12 cellular contexts compared by ENCODE assay signal in the genomic region with DNA sequence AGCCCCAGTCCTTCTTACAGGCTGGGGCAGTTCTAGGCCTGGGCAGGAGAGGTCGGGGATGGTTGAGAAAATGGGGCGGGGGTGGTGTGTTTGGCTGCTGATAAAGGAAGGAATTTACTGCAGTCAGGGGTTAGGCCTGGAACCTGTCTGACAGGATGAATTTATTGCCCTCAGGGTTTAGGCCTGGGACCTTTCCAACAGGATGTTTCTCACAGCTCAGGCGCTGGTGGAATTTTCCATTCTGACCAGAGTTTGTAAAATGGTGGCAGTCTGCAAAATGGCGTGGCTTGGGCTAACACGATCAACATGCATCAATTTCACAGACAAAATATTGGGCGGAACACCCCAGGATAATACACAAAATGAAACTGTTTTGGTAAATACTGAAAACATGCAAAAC.
DNase-seq lines count a peak whose midpoint lies in the region; ATAC-seq, FAIRE-seq and TF ChIP-seq lines count a peak whose summit lies in the region.
"Had no signal": no experiment of that assay in that cellular context is flagged by ENCODE, and none has a peak within 500 bp of the region (broad histone marks: within the 10 kb centered on the region; RNA-seq: fewer than 3 reads in every experiment).

No MANE protein-coding gene starts in this region.

- CTCF ChIA-PET in IMR-90 (lab: Yijun Ruan, JAX) = no interaction called here

- ATAC-seq in IMR-90 (ENCODE audit: low read depth) (no peak), HG02981 (IDR thresholded peaks at IDR 0.05; ENCODE audit: unreplicated experiment) (no peak), GM21515 (IDR thresholded peaks at IDR 0.05; ENCODE audit: unreplicated experiment) (no peak)

- no peak overlapping the region for H2AK5ac ChIP-seq in IMR-90 (ENCODE audit: low read depth, low read length)

- H4K91ac ChIP-seq in IMR-90 (ENCODE audit: insufficient read depth, low read depth, low read length) = no peak overlapping the region

- intact Hi-C loops in IMR-90 (cut with micrococcal nuclease) (loop anchor here (10.0 kb wide), 1 partner anchor 80 kb away; no protein-coding TSS in a partner anchor), tibial artery (cut with DNase I; ENCODE audit: low total_unique reads) (no loop called here)

- no peak overlapping the region for H3K27ac ChIP-seq in IMR-90 (ENCODE audit: insufficient read depth, low read length)
- H3K27ac ChIP-seq in tibial artery = no peak overlapping the region
- no peak overlapping the region for H3K27ac ChIP-seq in GM23248

- H3K36me3 ChIP-seq in IMR-90 (ENCODE audit: control insufficient read depth, insufficient read depth, low read length) = no peaks in the 10 kb centered on the region
- no peaks in the 10 kb centered on the region for H3K36me3 ChIP-seq in bronchial epithelial cell (ENCODE audit: control insufficient read depth, insufficient read depth, low read length)
- H3K36me3 ChIP-seq in tibial artery = peaks cover 0 to 4% (median 0%) of the 10 kb centered on the region in 3 donors
- no peaks in the 10 kb centered on the region for H3K36me3 ChIP-seq in GM23248 (ENCODE audit: low read depth)

- H4K5ac ChIP-seq in IMR-90 (ENCODE audit: low read depth, low read length) = no peak overlapping the region

- H2BK15ac ChIP-seq in IMR-90 (ENCODE audit: low read depth, low read length) = no peak overlapping the region

- H2BK20ac ChIP-seq in IMR-90 (ENCODE audit: low read depth, low read length) = no peak overlapping the region

- no peak for TF ChIP-seq CTCF in AG10803 (conservative IDR thresholded peaks at IDR 0.05; ENCODE audit: low read length)
- no peak for TF ChIP-seq CTCF in IMR-90 (conservative IDR thresholded peaks at IDR 0.05; ENCODE audit: low read depth, low read length)
- no peak for TF ChIP-seq CTCF in bronchial epithelial cell (IDR thresholded peaks at IDR 0.05; ENCODE audit: insufficient read depth, low read length, severe bottlenecking)
- TF ChIP-seq CTCF in tibial artery (IDR thresholded peaks at IDR 0.05) = no peak

- H2AFZ ChIP-seq in IMR-90 (replicated peaks; ENCODE audit: low read length, poor library complexity) = no peak overlapping the region
- H2AFZ ChIP-seq in GM23248 = no peak overlapping the region

- H3K9me1 ChIP-seq in IMR-90 (ENCODE audit: insufficient read depth, low read length) = no peaks in the 10 kb centered on the region; the same call in 1 of the 2 replicates

- H3K27me3 ChIP-seq in IMR-90 (ENCODE audit: control insufficient read depth, insufficient read depth, low read length) = no peaks in the 10 kb centered on the region
- H3K27me3 ChIP-seq in bronchial epithelial cell (ENCODE audit: control insufficient read depth, insufficient read depth, low read length) = no peaks in the 10 kb centered on the region
- no peaks in the 10 kb centered on the region for H3K27me3 ChIP-seq in tibial artery
- H3K27me3 ChIP-seq in GM23248 (replicated peaks; ENCODE audit: insufficient read depth) = no peaks in the 10 kb centered on the region

- H2AK9ac ChIP-seq in IMR-90 (replicated peaks; ENCODE audit: low read depth, low read length, poor library complexity) = no peak overlapping the region

- dilution Hi-C loops in IMR-90 (cut with HindIII; ENCODE audit: low sequenced_read_pairs, unreplicated experiment) = no loop called here

- no peak for FAIRE-seq in bronchial epithelial cell (lab: Jason Lieb, UNC)

- H4K20me1 ChIP-seq in IMR-90 (ENCODE audit: insufficient read depth, low read length) (no peaks in the 10 kb centered on the region), GM23248 (ENCODE audit: insufficient read depth) (no peaks in the 10 kb centered on the region)

- no peak overlapping the region for H3K14ac ChIP-seq in IMR-90 (replicated peaks; ENCODE audit: low read depth, low read length)

- 68% methylated on average over 3 of the region's 6 CpGs; no CpG with 5 or more reads in 1 of the 2 experiments for WGBS in IMR-90 (ENCODE audit: extremely low coverage in 2 of 2, insufficient read length in 1 of 2), 2 experiments
- 79 to 82% methylated on average over 6 of the region's 6 CpGs for WGBS in GM23248 (ENCODE audit: low coverage in 1 of 2, low lambda C conversion rate in 2 of 2, missing lambda C conversion rate in 2 of 2), 2 experiments

- in situ Hi-C loops in IMR-90 (cut with MboI; ENCODE audit: low sequenced_read_pairs) (no loop called here), GM23248 (cut with MboI) (no loop called here)

- H3F3A ChIP-seq in GM23248 (ENCODE audit: insufficient read depth) = no peaks in the 10 kb centered on the region

- peaks cover 7% of the 10 kb centered on the region for H3K79me2 ChIP-seq in GM23248 (ENCODE audit: insufficient read depth)

- no peaks in the 10 kb centered on the region; the same call in 1 of the 2 replicates for H3K9me3 ChIP-seq in IMR-90 (ENCODE audit: control insufficient read depth, insufficient read depth, low read length)
- no peaks in the 10 kb centered on the region for H3K9me3 ChIP-seq in tibial artery
- H3K9me3 ChIP-seq in GM23248 (ENCODE audit: low read depth) = no peaks in the 10 kb centered on the region

- no peak overlapping the region for H3K4ac ChIP-seq in IMR-90 (ENCODE audit: low read depth, low read length)

- H3K4me1 ChIP-seq in IMR-90 (ENCODE audit: control insufficient read depth, insufficient read depth, low read length) (no peaks in the 10 kb centered on the region), tibial artery (peaks cover 0 to 13% (median 0%) of the 10 kb centered on the region in 4 donors), GM23248 (ENCODE audit: insufficient read depth) (no peaks in the 10 kb centered on the region)

- POLR2A ChIA-PET in IMR-90 (lab: Charles Lee; ENCODE audit: unreplicated experiment) = no interaction called here

- no peak for TF ChIP-seq POLR2A in IMR-90 (IDR thresholded peaks at IDR 0.05; ENCODE audit: low read depth, low read length)

- no TSS peak for BruUV-seq in IMR-90 (replicated peaks; lab: Mats Ljungman, UMichigan)

- no peak for TF ChIP-seq RAD21 in IMR-90 (IDR thresholded peaks at IDR 0.05; ENCODE audit: low read length)

- H3K23ac ChIP-seq in IMR-90 (ENCODE audit: low read depth, low read length) = no peak overlapping the region

- DNase-seq in AG10803 (ENCODE audit: low read depth) (peak; percentile 1), IMR-90 (peak; percentile 22), bronchial epithelial cell (ENCODE audit: low read depth) (peak; percentile 83), kidney tubule cell (ENCODE audit: low spot score) (peak; percentile 17), tibial artery (no peak), GM23248 (no peak)
- DNase-seq: DMS79 treated with DMSO at 0.1 percent for 48 hours; foreskin melanocyte; stimulated activated CD4-positive, alpha-beta T cell treated with anti-CD3 and anti-CD28 coated beads, Interleukin-12 subunit alpha, Interleukin-12 subunit beta, amount 100 ng/mL, for 4 hours; T-helper 2 cell had no signal

- no peak overlapping the region for H3K4me2 ChIP-seq in IMR-90 (ENCODE audit: low read depth, low read length)
- H3K4me2 ChIP-seq in GM23248 (ENCODE audit: unreplicated experiment) = no peak overlapping the region

- no peaks in the 10 kb centered on the region; a peak in 1 of 4 replicates for H3K79me1 ChIP-seq in IMR-90 (ENCODE audit: low read depth in 1 of 2, low read length in 2 of 2)

- H4K8ac ChIP-seq in IMR-90 (ENCODE audit: low read depth in 2 of 2, low read length in 2 of 2) = no peak overlapping the region

- H2BK5ac ChIP-seq in IMR-90 (ENCODE audit: low read depth, low read length, poor library complexity, severe bottlenecking) = no peak overlapping the region

- H3K18ac ChIP-seq in IMR-90 (ENCODE audit: low read depth, low read length) = no peak overlapping the region

- H3K4me3 ChIP-seq in AG10803 (ENCODE audit: low read length) (no peak overlapping the region), IMR-90 (ENCODE audit: insufficient read depth, low read depth, low read length) (no peak overlapping the region), bronchial epithelial cell (ENCODE audit: low read depth, low read length) (no peak overlapping the region), tibial artery (no peak overlapping the region), GM23248 (no peak overlapping the region)

- no peaks in the 10 kb centered on the region for H3K9me2 ChIP-seq in GM23248 (ENCODE audit: insufficient read depth)

- H3K9ac ChIP-seq in IMR-90 (ENCODE audit: low read depth, low read length) (no peak overlapping the region), GM23248 (no peak overlapping the region)

- no peak overlapping the region for H2BK120ac ChIP-seq in IMR-90 (ENCODE audit: low read depth, low read length)

- H3K56ac ChIP-seq in IMR-90 (ENCODE audit: extremely low read depth, insufficient read depth, low read length) = no peak overlapping the region

TF ChIP-seq in IMR-90, 13 proteins besides CTCF, POLR2A, EP300 and RAD21 (continues in another document):
- TF ChIP-seq MXI1 (IDR thresholded peaks at IDR 0.05; ENCODE audit: borderline replicate concordance, low read depth, low read length) (no peak), NFE2L2 (IDR thresholded peaks at IDR 0.05; ENCODE audit: low read depth, low read length) (no peak), MAZ (IDR thresholded peaks at IDR 0.05; ENCODE audit: borderline replicate concordance, low read depth, low read length) (no peak), BHLHE40 (IDR thresholded peaks at IDR 0.05; ENCODE audit: low read depth, low read length) (no peak), FOS (IDR thresholded peaks at IDR 0.05; ENCODE audit: low read depth, low read length) (no peak), MAFK (IDR thresholded peaks at IDR 0.05; ENCODE audit: low read depth, low read length) (no peak), RCOR1 (IDR thresholded peaks at IDR 0.05; ENCODE audit: insufficient replicate concordance, low read length) (no peak), SMC3 (IDR thresholded peaks at IDR 0.05; ENCODE audit: low read depth, low read length) (no peak), RFX5 (IDR thresholded peaks at IDR 0.05; ENCODE audit: low read depth, low read length) (no peak), CHD1 (IDR thresholded peaks at IDR 0.05; ENCODE audit: low read depth, low read length) (no peak), CEBPB (IDR thresholded peaks at IDR 0.05; ENCODE audit: low read depth, low read length) (no peak)
- TF ChIP-seq, protein P1, sequence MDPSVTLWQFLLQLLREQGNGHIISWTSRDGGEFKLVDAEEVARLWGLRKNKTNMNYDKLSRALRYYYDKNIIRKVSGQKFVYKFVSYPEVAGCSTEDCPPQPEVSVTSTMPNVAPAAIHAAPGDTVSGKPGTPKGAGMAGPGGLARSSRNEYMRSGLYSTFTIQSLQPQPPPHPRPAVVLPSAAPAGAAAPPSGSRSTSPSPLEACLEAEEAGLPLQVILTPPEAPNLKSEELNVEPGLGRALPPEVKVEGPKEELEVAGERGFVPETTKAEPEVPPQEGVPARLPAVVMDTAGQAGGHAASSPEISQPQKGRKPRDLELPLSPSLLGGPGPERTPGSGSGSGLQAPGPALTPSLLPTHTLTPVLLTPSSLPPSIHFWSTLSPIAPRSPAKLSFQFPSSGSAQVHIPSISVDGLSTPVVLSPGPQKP (IDR thresholded peaks at IDR 0.05; ENCODE audit: borderline replicate concordance, low read depth, low read length) = no peak

Comparison
In these comparisons a context has a peak if more than half of its experiments do, and no peak if none do; other contexts are left out.
1. DNase-seq: peak in AG10803 (single experiment), IMR-90 (single experiment), bronchial epithelial cell (single experiment) and kidney tubule cell (single experiment); none in tibial artery (0 of 2) and GM23248 (single experiment).